8 cellular contexts compared by ENCODE assay signal in the genomic region with DNA sequence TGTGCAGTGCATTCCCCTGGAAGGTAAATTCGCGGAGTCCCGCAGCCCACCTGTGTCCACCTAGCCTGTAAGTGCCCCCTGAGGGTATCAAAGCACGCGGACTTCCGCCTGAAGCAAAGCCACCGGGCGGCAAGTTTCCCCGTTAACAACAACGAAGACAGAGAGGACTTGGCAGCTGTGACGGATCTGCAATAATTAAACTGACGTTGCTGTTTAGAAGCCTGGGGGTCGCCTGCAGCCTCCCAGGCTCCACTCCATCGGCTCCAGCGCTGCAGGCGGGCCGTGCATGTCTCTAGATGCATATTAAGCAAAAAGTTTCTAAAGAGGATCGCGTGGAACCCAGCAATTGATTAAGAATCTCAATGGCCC. TPM values are rescaled to one million over a fixed set of nuclear protein-coding genes. Genes with fewer than 3 reads are reported as not detected.
DNase-seq lines count a peak whose midpoint lies in the region; ATAC-seq and TF ChIP-seq lines count a peak whose summit lies in the region.

No MANE protein-coding gene starts in this region.

- H3K4me3 ChIP-seq in GM12864 (ENCODE audit: low read depth, low read length), result peak overlapping the region; percentile 61
- H3K4me3 ChIP-seq in iPS-11a (ENCODE audit: low read depth, low read length), result peak overlapping the region; percentile 40
- H3K4me3 ChIP-seq in smooth muscle cell, result peak overlapping the region; percentile 68

- peak overlapping the region; percentile 91 for H3K4me2 ChIP-seq in smooth muscle cell

- H3K27ac Mint-ChIP-seq in IgD-negative memory B cell, result peak overlapping the region; percentile 76 to 98 (median 97)
- H3K27ac Mint-ChIP-seq in activated naive CD8-positive, alpha-beta T cell, result peak overlapping the region; percentile 93

- H3K27me3 Mint-ChIP-seq in IgD-negative memory B cell, result no peaks in the 10 kb centered on the region
- H3K27me3 Mint-ChIP-seq in activated naive CD8-positive, alpha-beta T cell, result no peaks in the 10 kb centered on the region

- no peak for DNase-seq in GM12864 (ENCODE audit: low read depth)
- DNase-seq in smooth muscle cell (lab: John Stamatoyannopoulos, UW; ENCODE audit: unreplicated experiment), result no peak
- DNase-seq in amniotic stem cell (lab: John Stamatoyannopoulos, UW), result no peak
- DNase-seq in SW 1271 (lab: John Stamatoyannopoulos, UW), result no peak

- H2AFZ ChIP-seq in smooth muscle cell (ENCODE audit: low read depth), result peak overlapping the region; percentile 94

- peaks cover 6% of the 10 kb centered on the region for H3K4me1 ChIP-seq in smooth muscle cell (ENCODE audit: low read depth)

- H3K27ac ChIP-seq in smooth muscle cell (ENCODE audit: low read depth), result no peak overlapping the region

- H4K20me1 ChIP-seq in smooth muscle cell (ENCODE audit: low read depth), result no peaks in the 10 kb centered on the region

- no peaks in the 10 kb centered on the region for H3K79me2 ChIP-seq in smooth muscle cell (ENCODE audit: low read depth)

- H3K9me3 Mint-ChIP-seq in IgD-negative memory B cell, result no peaks in the 10 kb centered on the region
- H3K9me3 Mint-ChIP-seq in activated naive CD8-positive, alpha-beta T cell (ENCODE audit: low read depth), result no peaks in the 10 kb centered on the region

- H3K27me3 ChIP-seq in smooth muscle cell (ENCODE audit: low read depth), result no peaks in the 10 kb centered on the region

- H3K9me3 ChIP-seq in smooth muscle cell (replicated peaks; ENCODE audit: low read depth), result no peaks in the 10 kb centered on the region

- H3K36me3 ChIP-seq in smooth muscle cell (ENCODE audit: low read depth), result no peaks in the 10 kb centered on the region

- peaks cover 13 to 23% (median 17%) of the 10 kb centered on the region in 3 donors for H3K4me1 Mint-ChIP-seq in IgD-negative memory B cell
- peaks cover 27% of the 10 kb centered on the region for H3K4me1 Mint-ChIP-seq in activated naive CD8-positive, alpha-beta T cell (ENCODE audit: low read depth)

- peak overlapping the region; percentile 91 to 100 (median 95) for H3K4me3 Mint-ChIP-seq in IgD-negative memory B cell
- peak overlapping the region; percentile 97 for H3K4me3 Mint-ChIP-seq in activated naive CD8-positive, alpha-beta T cell

- H3K9ac ChIP-seq in smooth muscle cell (ENCODE audit: low read depth), result peak overlapping the region; percentile 52

- no peaks in the 10 kb centered on the region for H3F3A ChIP-seq in smooth muscle cell (ENCODE audit: low read depth)

- peaks cover 1% of the 10 kb centered on the region for H3K36me3 Mint-ChIP-seq in IgD-negative memory B cell
- peaks cover 3% of the 10 kb centered on the region for H3K36me3 Mint-ChIP-seq in activated naive CD8-positive, alpha-beta T cell

- WGBS in smooth muscle cell (ENCODE audit: low lambda C conversion rate), result 9% methylated on average over 19 of the region's 19 CpGs

- TF ChIP-seq CTCF in GM12864 (IDR thresholded peaks at IDR 0.05; ENCODE audit: low read depth, low read length, missing control alignments) (no peak), smooth muscle cell (IDR thresholded peaks at IDR 0.05; ENCODE audit: borderline replicate concordance, insufficient read depth, poor library complexity, severe bottlenecking) (no peak)

- ATAC-seq in GM21447 (IDR thresholded peaks at IDR 0.05; ENCODE audit: unreplicated experiment), result peak; percentile 37

RNA-seq across cellular contexts. Expression of a gene that starts 34.8 kb away (rescaled TPM):
- 4.2 TPM for polyA plus RNA-seq in IgD-negative memory B cell
- 27.1 and 40.5 TPM in 2 replicates for total RNA-seq in smooth muscle cell
- 6.8 and 23.0 TPM in 2 replicates for polyA plus RNA-seq in smooth muscle cell
